ENCODE assay signal across 20 cellular contexts in the genomic region with DNA sequence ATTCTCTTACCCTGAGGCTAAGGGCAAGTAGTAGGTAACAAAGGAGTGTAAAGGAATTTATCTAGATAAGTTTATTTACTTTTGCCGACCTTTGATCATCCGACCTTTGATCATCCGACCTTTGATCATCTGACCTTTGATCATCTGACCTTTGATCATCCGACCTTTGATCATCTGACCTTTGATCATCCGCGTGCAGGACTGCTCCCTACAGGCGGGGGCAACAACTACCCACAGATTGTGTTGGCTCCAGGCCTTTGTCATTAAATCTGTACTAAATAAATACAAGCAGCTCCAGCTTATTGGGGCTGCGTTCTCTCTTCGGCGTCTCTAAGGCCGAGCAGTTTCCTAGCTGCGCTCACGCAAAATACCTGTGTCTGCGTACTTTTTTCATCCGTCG.
"Had no signal": no experiment of that assay in that cellular context is flagged by ENCODE, and none has a peak within 500 bp of the region (broad histone marks: within the 10 kb centered on the region; RNA-seq: fewer than 3 reads in every experiment).

No MANE protein-coding gene starts in this region.

- H2AFZ ChIP-seq: neural progenitor cell had no signal

- H3K27me3 ChIP-seq: colonic mucosa, gastrocnemius medialis, heart right ventricle, left lung, neural progenitor cell, ovary, right atrium auricular region had no signal

- FAIRE-seq: small intestine had no signal

- H3K9me3 ChIP-seq: colonic mucosa, gastrocnemius medialis, heart right ventricle, left lung, lower lobe of right lung, ovary, right atrium auricular region had no signal

- H3K9me3 Mint-ChIP-seq: memory B cell; natural killer cell treated with Interleukin-12 subunit alpha and Interleukin-12 subunit beta and Interleukin-15 and Interleukin-18, amount 100 ng/mL, for 72 hours had no signal

- H3K27ac ChIP-seq: colonic mucosa, gastrocnemius medialis, heart right ventricle, left lung, lower lobe of right lung, neural progenitor cell, ovary, right atrium auricular region had no signal

- ATAC-seq: esophagus mucosa; gastrocnemius medialis; heart right ventricle; left lung; lower lobe of right lung; natural killer cell treated with Interleukin-12 subunit alpha and Interleukin-12 subunit beta and Interleukin-15 and Interleukin-18, amount 100 ng/mL, for 72 hours had no signal

- DNase-seq: colonic mucosa; effector CD4-positive, alpha-beta T cell; gastrocnemius medialis; heart right ventricle; hypothalamus; islet precursor cell; left lung; lower lobe of right lung; midbrain; nucleus accumbens; small intestine; stimulated activated CD4-positive, alpha-beta T cell treated with anti-CD3 and anti-CD28 coated beads, Interleukin-12 subunit alpha, Interleukin-12 subunit beta, amount 100 ng/mL, for 4 hours; stimulated activated naive CD4-positive, alpha-beta T cell treated with Interleukin-2 at 50 U/mL for 16 hours; trophoblast cell had no signal

- H3K9ac ChIP-seq: neural progenitor cell had no signal

- H3K4me1 ChIP-seq: colonic mucosa, gastrocnemius medialis, left lung, lower lobe of right lung, neural progenitor cell, right atrium auricular region had no signal

- H3K36me3 ChIP-seq: ovary had no signal

- H3K4me3 ChIP-seq: colonic mucosa, gastrocnemius medialis, heart right ventricle, left lung, lower lobe of right lung, neural progenitor cell, ovary, right atrium auricular region had no signal

- H3K4me3 Mint-ChIP-seq: memory B cell; natural killer cell treated with Interleukin-12 subunit alpha and Interleukin-12 subunit beta and Interleukin-15 and Interleukin-18, amount 100 ng/mL, for 72 hours; neural progenitor cell had no signal

- H3K27ac Mint-ChIP-seq: memory B cell; natural killer cell treated with Interleukin-12 subunit alpha and Interleukin-12 subunit beta and Interleukin-15 and Interleukin-18, amount 100 ng/mL, for 72 hours; neural progenitor cell had no signal

- H3K4me1 Mint-ChIP-seq: neural progenitor cell had no signal

- H3K4me2 ChIP-seq: neural progenitor cell had no signal

- H3K27me3 Mint-ChIP-seq: memory B cell; natural killer cell treated with Interleukin-12 subunit alpha and Interleukin-12 subunit beta and Interleukin-15 and Interleukin-18, amount 100 ng/mL, for 72 hours had no signal
